1 cellular context compared by ENCODE assay signal in genomic region chr7:130356760-130357611, GRCh38.
TF ChIP-seq lines count a peak whose summit lies in the region.

No MANE protein-coding gene starts in this region.

TF ChIP-seq in HEK293, 187 proteins besides CTCF, POLR2A, EP300 and RAD21 (continued from another document):
- TF ChIP-seq, protein P1, sequence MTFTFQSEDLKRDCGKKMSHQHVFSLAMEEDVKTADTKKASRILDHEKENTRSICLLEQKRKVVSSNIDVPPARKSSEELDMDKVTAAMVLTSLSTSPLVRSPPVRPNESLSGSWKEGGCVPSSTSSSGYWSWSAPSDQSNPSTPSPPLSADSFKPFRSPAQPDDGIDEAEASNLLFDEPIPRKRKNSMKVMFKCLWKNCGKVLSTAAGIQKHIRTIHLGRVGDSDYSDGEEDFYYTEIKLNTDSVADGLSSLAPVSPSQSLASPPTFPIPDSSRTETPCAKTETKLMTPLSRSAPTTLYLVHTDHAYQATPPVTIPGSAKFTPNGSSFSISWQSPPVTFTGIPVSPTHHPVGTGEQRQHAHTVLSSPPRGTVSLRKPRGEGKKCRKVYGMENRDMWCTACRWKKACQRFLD (tag by site-specific recombination; IDR thresholded peaks at IDR 0.05): no peak
- TF ChIP-seq SP7 (tag by site-specific recombination; IDR thresholded peaks at IDR 0.05) (peak; percentile 68), ZNF248 (tag by site-specific recombination; IDR thresholded peaks at IDR 0.05) (no peak), ZBTB44 (tag by site-specific recombination; IDR thresholded peaks at IDR 0.05) (0 out of 2 replicates have a peak, but pooled peaks have one; percentile 44), GLI4 (tag by site-specific recombination; IDR thresholded peaks at IDR 0.05) (peak; percentile 53; the same call in 1 of the 2 replicates), ZNF10 (tag by site-specific recombination; IDR thresholded peaks at IDR 0.05) (no peak), ZNF114 (tag by site-specific recombination; IDR thresholded peaks at IDR 0.05) (no peak), PATZ1 (tag by site-specific recombination; IDR thresholded peaks at IDR 0.05) (peak; percentile 56), WT1 (tag by site-specific recombination; IDR thresholded peaks at IDR 0.05) (no peak)
